1 cellular context compared by ENCODE assay signal in the genomic region with DNA sequence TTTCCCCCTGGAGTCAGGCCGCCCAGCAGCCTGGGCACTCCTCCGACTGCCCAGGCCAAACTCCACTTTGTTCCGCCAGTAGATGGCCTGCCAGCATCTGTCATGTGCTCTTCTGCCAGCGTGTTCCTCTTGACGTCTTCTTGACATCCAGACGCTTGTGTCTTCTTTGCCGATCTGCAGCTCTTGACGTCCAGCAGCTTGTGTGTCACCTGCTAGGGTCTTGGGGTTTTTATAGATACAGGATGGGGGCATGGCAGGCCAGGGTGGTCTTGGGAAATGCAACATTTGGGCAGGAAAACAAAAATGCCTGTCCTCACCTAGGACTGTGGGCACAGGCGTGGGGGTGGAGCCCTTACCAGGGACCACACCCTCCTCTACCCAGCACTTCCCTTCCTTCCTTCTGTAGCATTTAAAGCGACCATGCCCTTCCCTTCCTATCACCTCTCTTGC.
A peak's percentile ranks its signal among the peaks of the same experiment; 100 is the strongest.
TF ChIP-seq lines count a peak whose summit lies in the region.

No MANE protein-coding gene starts in this region.

TF ChIP-seq in HepG2, 621 proteins besides CTCF, POLR2A, EP300 and RAD21 (continued from another document and continues in another):
- 0 out of 2 replicates have a peak, but pooled peaks have one; percentile 22 for TF ChIP-seq ZNF749 (CRISPR knock-in tag; IDR thresholded peaks at IDR 0.05; ENCODE audit: borderline replicate concordance)
- no peak for TF ChIP-seq PAXIP1 (CRISPR knock-in tag; conservative IDR thresholded peaks at IDR 0.05)
- TF ChIP-seq SIX1 (CRISPR knock-in tag; IDR thresholded peaks at IDR 0.05; ENCODE audit: borderline replicate concordance): no peak
- no peak for TF ChIP-seq WIZ (CRISPR knock-in tag; IDR thresholded peaks at IDR 0.05)
- TF ChIP-seq HNF4A (CRISPR knock-in tag; IDR thresholded peaks at IDR 0.05): no peak
- 0 out of 2 replicates have a peak, but pooled peaks have one; percentile 23 for TF ChIP-seq ZNF792 (CRISPR knock-in tag; IDR thresholded peaks at IDR 0.05)
- TF ChIP-seq, protein P1, sequence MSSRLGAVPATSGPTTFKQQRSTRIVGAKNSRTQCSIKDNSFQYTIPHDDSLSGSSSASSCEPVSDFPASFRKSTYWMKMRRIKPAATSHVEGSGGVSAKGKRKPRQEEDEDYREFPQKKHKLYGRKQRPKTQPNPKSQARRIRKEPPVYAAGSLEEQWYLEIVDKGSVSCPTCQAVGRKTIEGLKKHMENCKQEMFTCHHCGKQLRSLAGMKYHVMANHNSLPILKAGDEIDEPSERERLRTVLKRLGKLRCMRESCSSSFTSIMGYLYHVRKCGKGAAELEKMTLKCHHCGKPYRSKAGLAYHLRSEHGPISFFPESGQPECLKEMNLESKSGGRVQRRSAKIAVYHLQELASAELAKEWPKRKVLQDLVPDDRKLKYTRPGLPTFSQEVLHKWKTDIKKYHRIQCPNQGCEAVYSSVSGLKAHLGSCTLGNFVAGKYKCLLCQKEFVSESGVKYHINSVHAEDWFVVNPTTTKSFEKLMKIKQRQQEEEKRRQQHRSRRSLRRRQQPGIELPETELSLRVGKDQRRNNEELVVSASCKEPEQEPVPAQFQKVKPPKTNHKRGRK (CRISPR knock-in tag; IDR thresholded peaks at IDR 0.05): no peak
- 0 out of 2 replicates have a peak, but pooled peaks have one; percentile 20 for TF ChIP-seq KDM5B (CRISPR knock-in tag; IDR thresholded peaks at IDR 0.05; ENCODE audit: borderline replicate concordance)
- TF ChIP-seq, protein P2, sequence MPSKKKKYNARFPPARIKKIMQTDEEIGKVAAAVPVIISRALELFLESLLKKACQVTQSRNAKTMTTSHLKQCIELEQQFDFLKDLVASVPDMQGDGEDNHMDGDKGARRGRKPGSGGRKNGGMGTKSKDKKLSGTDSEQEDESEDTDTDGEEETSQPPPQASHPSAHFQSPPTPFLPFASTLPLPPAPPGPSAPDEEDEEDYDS (CRISPR knock-in tag; IDR thresholded peaks at IDR 0.05): peak; percentile 23; the same call in 1 of the 2 replicates
- TF ChIP-seq ATM (IDR thresholded peaks at IDR 0.05; ENCODE audit: borderline replicate concordance): no peak
- no peak for TF ChIP-seq MXI1 (IDR thresholded peaks at IDR 0.05; ENCODE audit: borderline replicate concordance, low read depth, low read length)
- TF ChIP-seq, protein P3, sequence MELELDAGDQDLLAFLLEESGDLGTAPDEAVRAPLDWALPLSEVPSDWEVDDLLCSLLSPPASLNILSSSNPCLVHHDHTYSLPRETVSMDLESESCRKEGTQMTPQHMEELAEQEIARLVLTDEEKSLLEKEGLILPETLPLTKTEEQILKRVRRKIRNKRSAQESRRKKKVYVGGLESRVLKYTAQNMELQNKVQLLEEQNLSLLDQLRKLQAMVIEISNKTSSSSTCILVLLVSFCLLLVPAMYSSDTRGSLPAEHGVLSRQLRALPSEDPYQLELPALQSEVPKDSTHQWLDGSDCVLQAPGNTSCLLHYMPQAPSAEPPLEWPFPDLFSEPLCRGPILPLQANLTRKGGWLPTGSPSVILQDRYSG (CRISPR knock-in tag; IDR thresholded peaks at IDR 0.05): no peak
- TF ChIP-seq FOXA3 (CRISPR knock-in tag; IDR thresholded peaks at IDR 0.05): no peak
- TF ChIP-seq ARID5B (CRISPR knock-in tag; IDR thresholded peaks at IDR 0.05): peak; percentile 38; the same call in 1 of the 2 replicates
- TF ChIP-seq ZNF563 (CRISPR knock-in tag; IDR thresholded peaks at IDR 0.05): no peak
- no peak for TF ChIP-seq TCF7 (IDR thresholded peaks at IDR 0.05; ENCODE audit: low read depth)
- TF ChIP-seq POGZ (CRISPR knock-in tag; IDR thresholded peaks at IDR 0.05): no peak
- TF ChIP-seq RARA (CRISPR knock-in tag; IDR thresholded peaks at IDR 0.05): no peak
- TF ChIP-seq CHD2 (IDR thresholded peaks at IDR 0.05; ENCODE audit: low read depth, low read length): no peak
- TF ChIP-seq HOXA9 (CRISPR knock-in tag; IDR thresholded peaks at IDR 0.05; ENCODE audit: borderline replicate concordance): no peak
- TF ChIP-seq PREB (CRISPR knock-in tag; IDR thresholded peaks at IDR 0.05): no peak
- TF ChIP-seq CC2D1A (CRISPR knock-in tag; IDR thresholded peaks at IDR 0.05): no peak
- no peak for TF ChIP-seq FOXP1 (IDR thresholded peaks at IDR 0.05)
- no peak for TF ChIP-seq FOXP1 (CRISPR knock-in tag; IDR thresholded peaks at IDR 0.05)
- TF ChIP-seq GPN1 (CRISPR knock-in tag; IDR thresholded peaks at IDR 0.05; ENCODE audit: borderline replicate concordance): no peak
- no peak for TF ChIP-seq MXD1 (CRISPR knock-in tag; IDR thresholded peaks at IDR 0.05)
- TF ChIP-seq, protein P4, sequence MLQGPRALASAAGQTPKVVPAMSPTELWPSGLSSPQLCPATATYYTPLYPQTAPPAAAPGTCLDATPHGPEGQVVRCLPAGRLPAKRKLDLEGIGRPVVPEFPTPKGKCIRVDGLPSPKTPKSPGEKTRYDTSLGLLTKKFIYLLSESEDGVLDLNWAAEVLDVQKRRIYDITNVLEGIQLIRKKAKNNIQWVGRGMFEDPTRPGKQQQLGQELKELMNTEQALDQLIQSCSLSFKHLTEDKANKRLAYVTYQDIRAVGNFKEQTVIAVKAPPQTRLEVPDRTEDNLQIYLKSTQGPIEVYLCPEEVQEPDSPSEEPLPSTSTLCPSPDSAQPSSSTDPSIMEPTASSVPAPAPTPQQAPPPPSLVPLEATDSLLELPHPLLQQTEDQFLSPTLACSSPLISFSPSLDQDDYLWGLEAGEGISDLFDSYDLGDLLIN (CRISPR knock-in tag; IDR thresholded peaks at IDR 0.05; ENCODE audit: borderline replicate concordance): no peak
- no peak for TF ChIP-seq SKI (IDR thresholded peaks at IDR 0.05; ENCODE audit: partially characterized antibody)
- no peak for TF ChIP-seq ZNF24 (IDR thresholded peaks at IDR 0.05)
- no peak for TF ChIP-seq ZNF589 (CRISPR knock-in tag; conservative IDR thresholded peaks at IDR 0.05)
- no peak for TF ChIP-seq ZSCAN22 (CRISPR knock-in tag; IDR thresholded peaks at IDR 0.05)
- no peak for TF ChIP-seq NR0B2 (CRISPR knock-in tag; IDR thresholded peaks at IDR 0.05)
- TF ChIP-seq LBX2 (CRISPR knock-in tag; IDR thresholded peaks at IDR 0.05; ENCODE audit: borderline replicate concordance): no peak
- TF ChIP-seq, protein P5, sequence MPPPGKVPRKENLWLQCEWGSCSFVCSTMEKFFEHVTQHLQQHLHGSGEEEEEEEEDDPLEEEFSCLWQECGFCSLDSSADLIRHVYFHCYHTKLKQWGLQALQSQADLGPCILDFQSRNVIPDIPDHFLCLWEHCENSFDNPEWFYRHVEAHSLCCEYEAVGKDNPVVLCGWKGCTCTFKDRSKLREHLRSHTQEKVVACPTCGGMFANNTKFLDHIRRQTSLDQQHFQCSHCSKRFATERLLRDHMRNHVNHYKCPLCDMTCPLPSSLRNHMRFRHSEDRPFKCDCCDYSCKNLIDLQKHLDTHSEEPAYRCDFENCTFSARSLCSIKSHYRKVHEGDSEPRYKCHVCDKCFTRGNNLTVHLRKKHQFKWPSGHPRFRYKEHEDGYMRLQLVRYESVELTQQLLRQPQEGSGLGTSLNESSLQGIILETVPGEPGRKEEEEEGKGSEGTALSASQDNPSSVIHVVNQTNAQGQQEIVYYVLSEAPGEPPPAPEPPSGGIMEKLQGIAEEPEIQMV (CRISPR knock-in tag; IDR thresholded peaks at IDR 0.05; ENCODE audit: low read depth): no peak
- TF ChIP-seq ZNF850 (CRISPR knock-in tag; conservative IDR thresholded peaks at IDR 0.05): no peak
- TF ChIP-seq ZNF841 (CRISPR knock-in tag; IDR thresholded peaks at IDR 0.05; ENCODE audit: borderline replicate concordance): no peak
- no peak for TF ChIP-seq NCOA1 (CRISPR knock-in tag; IDR thresholded peaks at IDR 0.05)
- no peak for TF ChIP-seq ZNF574 (CRISPR knock-in tag; IDR thresholded peaks at IDR 0.05)
